In genomic region chr11:122628691-122629555, GRCh38 we compare ENCODE assay signal across 8 cellular contexts. TPM values are rescaled to one million over a fixed set of nuclear protein-coding genes. Genes with fewer than 3 reads are reported as not detected.
DNase-seq lines count a peak whose midpoint lies in the region; ATAC-seq and TF ChIP-seq lines count a peak whose summit lies in the region.

No MANE protein-coding gene starts in this region.

- peak; percentile 77 to 95 for TF ChIP-seq CTCF in GM23338 (conservative IDR thresholded peaks at IDR 0.05; ENCODE audit: low read depth in 2 of 2)

- CTCF ChIA-PET in CD8-positive, alpha-beta memory T cell (lab: Charles Lee): interaction anchor here (0.6 to 11.1 kb wide), 24 partner anchors 9 to 180 kb away, joined by 3 to 199 read pairs (median 6); partner anchors contain the start of gene UBASH3B

- intact Hi-C loops in left colon (cut with DNase I, micrococcal nuclease): no loop called here

- no peak overlapping the region for H3K4me2 ChIP-seq in GM23338

- no peaks in the 10 kb centered on the region for H3K79me2 ChIP-seq in GM23338 (replicated peaks; ENCODE audit: insufficient read depth)

- H3K4me3 Mint-ChIP-seq in CD8-positive, alpha-beta memory T cell: peak overlapping the region in 1 of 7 donors; percentile 15
- H3K4me3 Mint-ChIP-seq in GM23338: no peak overlapping the region

- no peaks in the 10 kb centered on the region for H4K20me1 ChIP-seq in GM23338 (replicated peaks; ENCODE audit: insufficient read depth)

- no peaks in the 10 kb centered on the region for H3K4me1 ChIP-seq in CD8-positive, alpha-beta memory T cell (ENCODE audit: insufficient read depth, low read length)
- H3K4me1 ChIP-seq in GM23338 (ENCODE audit: insufficient read depth): no peaks in the 10 kb centered on the region

- no peaks in the 10 kb centered on the region for H3K9me2 ChIP-seq in GM23338 (ENCODE audit: insufficient read depth)

- POLR2A ChIA-PET in CD8-positive, alpha-beta memory T cell (lab: Charles Lee): no interaction called here

- peak overlapping the region in 1 of 8 donors; percentile 41 for H3K27ac Mint-ChIP-seq in CD8-positive, alpha-beta memory T cell
- no peak overlapping the region for H3K27ac Mint-ChIP-seq in GM23338

- no peak overlapping the region for H3K27ac ChIP-seq in CD8-positive, alpha-beta memory T cell (ENCODE audit: low read depth, low read length)
- no peak overlapping the region for H3K27ac ChIP-seq in GM23338 (ENCODE audit: low read depth)

- peaks cover 0 to 7% of the 10 kb centered on the region in 2 donors for H3K27me3 Mint-ChIP-seq in CD8-positive, alpha-beta memory T cell
- H3K27me3 Mint-ChIP-seq in GM23338 (ENCODE audit: insufficient read depth, low read depth, poor library complexity): no peaks in the 10 kb centered on the region

- no peaks in the 10 kb centered on the region for H3K9me3 ChIP-seq in CD8-positive, alpha-beta memory T cell (ENCODE audit: low read length)

- no peak overlapping the region for H3K4me3 ChIP-seq in CD8-positive, alpha-beta memory T cell (ENCODE audit: low read length)
- no peak overlapping the region for H3K4me3 ChIP-seq in GM23338

- H3K4me1 Mint-ChIP-seq in CD8-positive, alpha-beta memory T cell: peaks cover 5 to 12% (median 7%) of the 10 kb centered on the region in 3 donors
- peaks cover 2% of the 10 kb centered on the region; the same call in 1 of the 3 replicates for H3K4me1 Mint-ChIP-seq in GM23338

- peak overlapping the region; percentile 84 for H2AFZ ChIP-seq in GM23338

- no peaks in the 10 kb centered on the region for H3K36me3 Mint-ChIP-seq in CD8-positive, alpha-beta memory T cell
- H3K36me3 Mint-ChIP-seq in GM23338 (ENCODE audit: low read depth): no peaks in the 10 kb centered on the region

- H3K9me3 Mint-ChIP-seq in CD8-positive, alpha-beta memory T cell: no peaks in the 10 kb centered on the region
- no peaks in the 10 kb centered on the region for H3K9me3 Mint-ChIP-seq in GM23338

- H3F3A ChIP-seq in GM23338 (replicated peaks; ENCODE audit: low read depth): no peaks in the 10 kb centered on the region

- peak; percentile 39 to 76 (median 42) for DNase-seq in CD8-positive, alpha-beta memory T cell
- DNase-seq in GM23338 (ENCODE audit: low spot score) (peak; percentile 88), NCI-H2171 (lab: John Stamatoyannopoulos, UW) (peak; percentile 33), left colon (peak in 1 of 2 donors; percentile 64)
- DNase-seq in activated CD4-positive, CD25-positive, alpha-beta regulatory T cell treated with anti-CD3 and anti-CD28 coated beads, Interleukin-2, amount 50 U/mL, for 72 hours: peak; percentile 60
- peak; percentile 52 for DNase-seq in central memory CD4-positive, alpha-beta T cell
- peak; percentile 69 for DNase-seq in stimulated activated CD4-positive, alpha-beta T cell treated with anti-CD3 and anti-CD28 coated beads, Interleukin-4, amount 100 ng/mL, for 1 hour

- H3K36me3 ChIP-seq in CD8-positive, alpha-beta memory T cell (ENCODE audit: insufficient read depth, low read length): no peaks in the 10 kb centered on the region
- no peaks in the 10 kb centered on the region for H3K36me3 ChIP-seq in GM23338 (ENCODE audit: insufficient read depth)

- ATAC-seq in GM23338: peak; percentile 97
- peak; percentile 73 for ATAC-seq in left colon
- ATAC-seq in GM18858 (IDR thresholded peaks at IDR 0.05; ENCODE audit: unreplicated experiment): no peak

- H3K27me3 ChIP-seq in CD8-positive, alpha-beta memory T cell (ENCODE audit: insufficient read depth, low read length, poor library complexity, severe bottlenecking): no peaks in the 10 kb centered on the region
- no peaks in the 10 kb centered on the region for H3K27me3 ChIP-seq in GM23338 (ENCODE audit: insufficient read depth)

TF ChIP-seq in GM23338, 12 proteins besides CTCF, POLR2A, EP300 and RAD21 (continues in another document):
- TF ChIP-seq CREB1 (CRISPR knock-in tag; IDR thresholded peaks at IDR 0.05; ENCODE audit: low read depth) (no peak), REST (IDR thresholded peaks at IDR 0.05; ENCODE audit: unreplicated experiment) (no peak), STAT1 (IDR thresholded peaks at IDR 0.05; ENCODE audit: unreplicated experiment) (no peak), EZH2phosphoT487 (IDR thresholded peaks at IDR 0.05; ENCODE audit: unreplicated experiment) (no peak), ZNF114 (CRISPR knock-in tag; IDR thresholded peaks at IDR 0.05) (no peak), NANOG (IDR thresholded peaks at IDR 0.05; ENCODE audit: borderline replicate concordance) (no peak)

RNA-seq across cellular contexts. Expression of gene UBASH3B, which starts 26.6 kb away (rescaled TPM):
- 10 to 100 TPM; 34.6 to 36.4 TPM for total RNA-seq in CD8-positive, alpha-beta memory T cell
- polyA plus RNA-seq in CD8-positive, alpha-beta memory T cell: 12.0 TPM
- total RNA-seq in GM23338 (2014; rRNA removed; shearing (Covaris generic)): 12.0 and 17.2 TPM in 2 replicates
- polyA plus RNA-seq in GM23338 (2016; fragmentation: Nextera tagmentation; extraction: Ambion mirVana): 2.1 and 2.6 TPM in 2 replicates
- 1 to 10 TPM; 4.7 to 4.8 TPM for total RNA-seq in left colon
